27 cellular contexts compared by ENCODE assay signal in the genomic region with DNA sequence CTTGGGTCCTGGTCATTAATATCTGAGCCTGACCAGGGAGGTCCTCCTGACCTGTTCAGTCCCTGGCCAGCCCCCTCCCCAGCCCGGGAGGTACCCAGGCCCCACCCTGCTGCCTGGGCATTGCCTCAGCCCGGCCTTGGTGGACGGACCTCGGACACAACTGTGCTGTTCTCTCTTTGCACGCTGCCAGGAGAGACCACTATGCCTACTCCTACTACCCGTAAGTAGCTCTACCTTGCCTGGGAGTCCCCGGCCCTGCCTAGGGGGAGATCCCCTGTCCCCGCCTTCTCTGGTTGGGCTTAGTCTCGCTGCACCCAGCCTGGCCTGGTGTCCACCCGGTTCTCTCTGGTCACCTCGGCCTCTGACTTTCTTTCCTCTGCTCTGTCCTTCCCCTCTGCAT.
"Had no signal": no experiment of that assay in that cellular context is flagged by ENCODE, and none has a peak within 500 bp of the region (broad histone marks: within the 10 kb centered on the region; RNA-seq: fewer than 3 reads in every experiment).

No MANE protein-coding gene starts in this region.

- H3K27me3 Mint-ChIP-seq: activated CD4-positive, alpha-beta T cell treated with anti-CD3 and anti-CD28 coated beads for 36 hours; activated CD8-positive, alpha-beta T cell treated with anti-CD3 and anti-CD28 coated beads for 36 hours had no signal

- DNase-seq: activated CD4-positive, alpha-beta T cell treated with anti-CD3 and anti-CD28 coated beads for 36 hours; activated CD8-positive, alpha-beta memory T cell treated with anti-CD3 and anti-CD28 coated beads, Interleukin-2, amount 50 U/mL, for 48 hours; activated CD8-positive, alpha-beta T cell treated with anti-CD3 and anti-CD28 coated beads for 36 hours; activated naive CD4-positive, alpha-beta T cell treated with anti-CD3 and anti-CD28 coated beads, Interleukin-2, amount 50 U/mL, for 16 hours; activated naive CD8-positive, alpha-beta T cell treated with anti-CD3 and anti-CD28 coated beads, Interleukin-2, amount 10 ng/mL, durations not matched to agents 7 days and 5 days; activated T-cell treated with anti-CD3 and anti-CD28 coated beads, Interleukin-2, amount 50 U/mL, for 1 hour; adrenal gland; anterior cingulate cortex; MG63; MV-4-11; NCI-H1092 treated with DMSO at 0.1 percent for 48 hours; NCI-H1417 treated with DMSO at 0.1 percent for 48 hours; NCI-H1694; NCI-H2029 treated with DMSO at 0.1 percent for 48 hours; NCI-H345; NCI-H510A; NCI-H69; NK-92 treated with Interleukin-12 subunit alpha and Interleukin-12 subunit beta, amount 100 ng/mL, for 24 hours; OCI-M1; Right ventricle myocardium superior; SJCRH30; SK-N-SH; T-helper 1 cell had no signal

- H3K36me3 ChIP-seq: adrenal gland, MG63 had no signal

- H3K9me3 Mint-ChIP-seq: activated CD8-positive, alpha-beta T cell treated with anti-CD3 and anti-CD28 coated beads for 36 hours; activated naive CD8-positive, alpha-beta T cell treated with anti-CD3 and anti-CD28 coated beads, Interleukin-2, amount 10 ng/mL, durations not matched to agents 7 days and 5 days had no signal

- H3K4me3 ChIP-seq: adrenal gland, MG63, SJCRH30 had no signal

- H3K27ac Mint-ChIP-seq: activated CD4-positive, alpha-beta T cell treated with anti-CD3 and anti-CD28 coated beads for 36 hours; activated CD8-positive, alpha-beta T cell treated with anti-CD3 and anti-CD28 coated beads for 36 hours; activated naive CD8-positive, alpha-beta T cell treated with anti-CD3 and anti-CD28 coated beads, Interleukin-2, amount 10 ng/mL, durations not matched to agents 7 days and 5 days had no signal

- H3K36me3 Mint-ChIP-seq: activated naive CD8-positive, alpha-beta T cell treated with anti-CD3 and anti-CD28 coated beads, Interleukin-2, amount 10 ng/mL, durations not matched to agents 7 days and 5 days had no signal

- H3K9me3 ChIP-seq: adrenal gland, MG63, SJCRH30, SK-N-SH had no signal

- H3K4me1 Mint-ChIP-seq: activated CD4-positive, alpha-beta T cell treated with anti-CD3 and anti-CD28 coated beads for 36 hours; activated naive CD8-positive, alpha-beta T cell treated with anti-CD3 and anti-CD28 coated beads, Interleukin-2, amount 10 ng/mL, durations not matched to agents 7 days and 5 days had no signal

- H3K9ac ChIP-seq: KMS-11, SK-N-SH had no signal

- H3K4me1 ChIP-seq: SJCRH30 had no signal

- H3K9me2 ChIP-seq: SK-N-SH had no signal

- H3K27me3 ChIP-seq: adrenal gland, MG63, SJCRH30 had no signal

- H3K4me3 Mint-ChIP-seq: activated CD4-positive, alpha-beta T cell treated with anti-CD3 and anti-CD28 coated beads for 36 hours; activated CD8-positive, alpha-beta T cell treated with anti-CD3 and anti-CD28 coated beads for 36 hours; activated naive CD8-positive, alpha-beta T cell treated with anti-CD3 and anti-CD28 coated beads, Interleukin-2, amount 10 ng/mL, durations not matched to agents 7 days and 5 days had no signal

- H3K4me2 ChIP-seq: KMS-11, SK-N-SH had no signal

- H3K27ac ChIP-seq: adrenal gland, KMS-11, RWPE1, SJCRH30, VCaP had no signal

- ATAC-seq: activated CD4-positive, alpha-beta T cell treated with anti-CD3 and anti-CD28 coated beads for 36 hours; activated CD8-positive, alpha-beta T cell treated with anti-CD3 and anti-CD28 coated beads for 36 hours; Panc1 had no signal
